ENCODE assay signal across 7 cellular contexts in genomic region chr5:139664273-139664693, GRCh38. TPM values are rescaled to one million over a fixed set of nuclear protein-coding genes. Genes with fewer than 3 reads are reported as not detected.
DNase-seq lines count a peak whose midpoint lies in the region; ATAC-seq and TF ChIP-seq lines count a peak whose summit lies in the region.

No MANE protein-coding gene starts in this region.

- H3K9me3 ChIP-seq in thymus (ENCODE audit: control insufficient read depth), result no peaks in the 10 kb centered on the region

- H3K9me3 Mint-ChIP-seq in chondrocyte (ENCODE audit: low read depth), result no peaks in the 10 kb centered on the region

- H3K27me3 Mint-ChIP-seq in chondrocyte (ENCODE audit: low read depth), result no peaks in the 10 kb centered on the region

- peaks cover 5% of the 10 kb centered on the region for H3K36me3 ChIP-seq in thymus (ENCODE audit: control insufficient read depth, insufficient read depth)
- H3K36me3 ChIP-seq in H7 (replicated peaks; ENCODE audit: control insufficient read depth, insufficient read depth, low read length), result no peaks in the 10 kb centered on the region; the same call in 1 of the 2 replicates

- H3K36me3 Mint-ChIP-seq in chondrocyte (ENCODE audit: low read depth), result no peaks in the 10 kb centered on the region

- H3K4me3 ChIP-seq in thymus (ENCODE audit: low read length), result no peak overlapping the region
- no peak overlapping the region for H3K4me3 ChIP-seq in H7 (ENCODE audit: insufficient read depth, low read depth, low read length)

- ATAC-seq in GM19395 (IDR thresholded peaks at IDR 0.05; ENCODE audit: unreplicated experiment) (peak; percentile 58), HG03196 (IDR thresholded peaks at IDR 0.05; ENCODE audit: unreplicated experiment) (peak; percentile 32)

- no peak for TF ChIP-seq CTCF in chondrocyte (IDR thresholded peaks at IDR 0.05)

- peaks cover 46% of the 10 kb centered on the region for H3K4me1 ChIP-seq in thymus (ENCODE audit: control insufficient read depth, insufficient read depth, low read length)

- H3K4me3 Mint-ChIP-seq in chondrocyte (ENCODE audit: unreplicated experiment), result no peak overlapping the region

- H3K27ac ChIP-seq in thymus (ENCODE audit: low read depth), result peak overlapping the region; percentile 48

- DNase-seq in chondrocyte (ENCODE audit: low spot score), result no peak
- DNase-seq in DMS153 treated with DMSO at 0.1 percent for 48 hours (lab: John Stamatoyannopoulos, UW; ENCODE audit: unreplicated experiment), result no peak
- DNase-seq in NCI-H1436 (lab: John Stamatoyannopoulos, UW), result no peak
- no peak for DNase-seq in H7

- 76% methylated on average over 9 of the region's 9 CpGs for WGBS in thymus

- H3K4me1 Mint-ChIP-seq in chondrocyte (ENCODE audit: low read depth), result peaks cover 87% of the 10 kb centered on the region

- H3K27ac Mint-ChIP-seq in chondrocyte (ENCODE audit: unreplicated experiment), result peak overlapping the region; percentile 59

- H3K27me3 ChIP-seq in thymus (ENCODE audit: control insufficient read depth, insufficient read depth) (no peaks in the 10 kb centered on the region), H7 (ENCODE audit: control insufficient read depth, insufficient read depth, low read length) (no peaks in the 10 kb centered on the region)

RNA-seq across cellular contexts. Expression of gene CXXC5, which starts 16.1 kb away (rescaled TPM):
- total RNA-seq in chondrocyte, result 144 to 193 TPM (median 145 TPM) in 3 replicates
- polyA plus RNA-seq in thymus, result 47.9 TPM
- total RNA-seq in H7 (2014; rRNA removed; shearing (Covaris generic)), result 150 and 154 TPM in 2 replicates
